In genomic region chr5:52809884-52810283, GRCh38 we compare ENCODE assay signal across 11 cellular contexts. TPM values are rescaled to one million over a fixed set of nuclear protein-coding genes. Genes with fewer than 3 reads are reported as not detected.
A peak's percentile ranks its signal among the peaks of the same experiment; 100 is the strongest.
DNase-seq lines count a peak whose midpoint lies in the region; ATAC-seq, FAIRE-seq and TF ChIP-seq lines count a peak whose summit lies in the region.
"Had no signal": no experiment of that assay in that cellular context is flagged by ENCODE, and none has a peak within 500 bp of the region (broad histone marks: within the 10 kb centered on the region; RNA-seq: fewer than 3 reads in every experiment).

No MANE protein-coding gene starts in this region.

- no CpG with 5 or more reads among the region's 1 CpG for WGBS in mesendoderm (ENCODE audit: extremely low coverage, insufficient coverage, low lambda C conversion rate)
- WGBS in small intestine, 3 donors: 58 to 69% (median 68%) methylated on average over 1 of the region's 1 CpG

- FAIRE-seq in small intestine (lab: Jason Lieb, UNC): no peak
- FAIRE-seq: pancreas had no signal

- CTCF ChIA-PET in Caco-2 (lab: Charles Lee): no interaction called here

- in situ Hi-C loops in astrocyte of the spinal cord (cut with HindIII; ENCODE audit: low sequenced_read_pairs): no loop called here

- no peak overlapping the region for H3K23ac ChIP-seq in mesendoderm (ENCODE audit: low read length)

- H3K9ac ChIP-seq in mesendoderm (ENCODE audit: low read length): no peak overlapping the region

- ATAC-seq in GM18909 (IDR thresholded peaks at IDR 0.05; ENCODE audit: poor library complexity, unreplicated experiment): no peak

- peaks cover 5% of the 10 kb centered on the region for H3K4me1 ChIP-seq in mesendoderm (ENCODE audit: control insufficient read depth, low read depth, low read length)
- H3K4me1 ChIP-seq in Caco-2: peaks cover 15% of the 10 kb centered on the region
- peaks cover 2 to 5% of the 10 kb centered on the region in 2 donors for H3K4me1 ChIP-seq in small intestine (ENCODE audit: control insufficient read depth in 2 of 2, insufficient read depth in 1 of 2, low read depth in 1 of 2, low read length in 1 of 2)
- H3K4me1 ChIP-seq: pancreas had no signal

- H4K5ac ChIP-seq in mesendoderm (ENCODE audit: low read length): no peak overlapping the region

- H3K27ac ChIP-seq in mesendoderm (ENCODE audit: low read depth, low read length) (no peak overlapping the region), small intestine (ENCODE audit: low read depth in 1 of 2, low read length in 1 of 2) (peak overlapping the region in 1 of 2 donors; percentile 58)
- H3K27ac ChIP-seq: pancreas had no signal

- no peak overlapping the region for H2AK5ac ChIP-seq in mesendoderm (ENCODE audit: low read length)

- H3K4me3 ChIP-seq in astrocyte of the spinal cord (ENCODE audit: low read depth, low read length) (no peak overlapping the region), mesendoderm (ENCODE audit: low read length) (no peak overlapping the region), Caco-2 (ENCODE audit: low read depth, low read length) (no peak overlapping the region), small intestine (ENCODE audit: low read depth in 1 of 2, low read length in 2 of 2) (no peak overlapping the region)
- H3K4me3 ChIP-seq: pancreas had no signal

- BruUV-seq in Caco-2 (replicated peaks; lab: Mats Ljungman, UMichigan): no TSS peak

- no peak overlapping the region for H2BK15ac ChIP-seq in mesendoderm (replicated peaks; ENCODE audit: low read depth)

- no peak overlapping the region for H3K27ac Mint-ChIP-seq in Caco-2 (ENCODE audit: unreplicated experiment)
- H3K27ac Mint-ChIP-seq: CD4-positive, CD25-positive, alpha-beta regulatory T cell had no signal

- H3K27me3 ChIP-seq in mesendoderm (ENCODE audit: insufficient read depth, low read length, poor library complexity): no peaks in the 10 kb centered on the region
- H3K27me3 ChIP-seq in Caco-2 (replicated peaks; ENCODE audit: control insufficient read depth, insufficient read depth, low read length): no peaks in the 10 kb centered on the region
- H3K27me3 ChIP-seq in small intestine (ENCODE audit: control insufficient read depth in 2 of 2, insufficient read depth in 2 of 2, low read length in 2 of 2): no peaks in the 10 kb centered on the region
- H3K27me3 ChIP-seq: pancreas had no signal

- H3K36me3 ChIP-seq in mesendoderm (ENCODE audit: control insufficient read depth, insufficient read depth, low read length) (no peaks in the 10 kb centered on the region), Caco-2 (ENCODE audit: control insufficient read depth, insufficient read depth, low read length) (no peaks in the 10 kb centered on the region), small intestine (ENCODE audit: control insufficient read depth in 2 of 2, insufficient read depth in 2 of 2, low read length in 2 of 2) (no peaks in the 10 kb centered on the region)
- H3K36me3 ChIP-seq: pancreas had no signal

- POLR2A ChIA-PET in Caco-2 (lab: Charles Lee): no interaction called here

- H2BK5ac ChIP-seq in mesendoderm (ENCODE audit: low read length): no peak overlapping the region

- DNase-seq in AG08395 (ENCODE audit: low spot score): peak; percentile 52
- peak; percentile 39 for DNase-seq in HPDE6-E6E7 (ENCODE audit: extremely low spot score)
- DNase-seq in astrocyte of the spinal cord (ENCODE audit: low read depth, low spot score): peak; percentile 36
- no peak for DNase-seq in mesendoderm
- no peak for DNase-seq in Caco-2
- no peak for DNase-seq in small intestine
- no peak for DNase-seq in D341Med (ENCODE audit: low spot score)
- DNase-seq: CD4-positive, CD25-positive, alpha-beta regulatory T cell; NCI-H2171 treated with DMSO at 0.1 percent for 48 hours; pancreas had no signal

- no peak overlapping the region for H4K8ac ChIP-seq in mesendoderm (ENCODE audit: low read depth, low read length)

- H3K18ac ChIP-seq in mesendoderm (ENCODE audit: low read length): peak overlapping the region; percentile 80

- peaks cover 3% of the 10 kb centered on the region for H3K79me2 ChIP-seq in mesendoderm (ENCODE audit: control insufficient read depth, insufficient read depth, low read length)

- TF ChIP-seq CTCF in astrocyte of the spinal cord (IDR thresholded peaks at IDR 0.05; ENCODE audit: low read depth, low read length): no peak
- no peak for TF ChIP-seq CTCF in Caco-2 (IDR thresholded peaks at IDR 0.05; ENCODE audit: insufficient read depth in 1 of 2, low read depth in 1 of 2, low read length in 1 of 2, severe bottlenecking in 1 of 2, unreplicated experiment in 1 of 2)

- peaks cover 8% of the 10 kb centered on the region for H3K4me1 Mint-ChIP-seq in Caco-2 (ENCODE audit: low read depth, unreplicated experiment)

- H3K27me3 Mint-ChIP-seq in Caco-2 (ENCODE audit: insufficient read depth, unreplicated experiment): no peaks in the 10 kb centered on the region

- peaks cover 5% of the 10 kb centered on the region for H3K36me3 Mint-ChIP-seq in Caco-2 (ENCODE audit: insufficient read depth, unreplicated experiment)

- no peak overlapping the region for H3K4me3 Mint-ChIP-seq in Caco-2 (ENCODE audit: unreplicated experiment)
- H3K4me3 Mint-ChIP-seq: CD4-positive, CD25-positive, alpha-beta regulatory T cell had no signal

- H3K56ac ChIP-seq in mesendoderm (ENCODE audit: low read length): no peak overlapping the region

- H3K4ac ChIP-seq in mesendoderm (ENCODE audit: low read depth, low read length): peak overlapping the region; percentile 36

- H3K9me3 ChIP-seq in Caco-2 (no peaks in the 10 kb centered on the region), small intestine (ENCODE audit: control insufficient read depth, low read depth) (no peaks in the 10 kb centered on the region)
- H3K9me3 ChIP-seq: pancreas had no signal

- H3K9me3 Mint-ChIP-seq in Caco-2 (ENCODE audit: unreplicated experiment): no peaks in the 10 kb centered on the region
- H3K9me3 Mint-ChIP-seq: CD4-positive, CD25-positive, alpha-beta regulatory T cell had no signal

- no peak overlapping the region for H2BK120ac ChIP-seq in mesendoderm (ENCODE audit: low read depth, low read length)

- H3K4me2 ChIP-seq in mesendoderm (ENCODE audit: low read length): no peak overlapping the region

- intact Hi-C loops in Caco-2 (cut with micrococcal nuclease; ENCODE audit: unreplicated experiment): no loop called here

- peaks cover 3% of the 10 kb centered on the region for H3K79me1 ChIP-seq in mesendoderm (ENCODE audit: low read length)

RNA-seq across cellular contexts. Expression of gene ITGA1, which starts 22.2 kb away (rescaled TPM):
- polyA plus RNA-seq in mesendoderm (2013, experiment 1 of 2): 3.5 TPM
- polyA plus RNA-seq in mesendoderm (2013, experiment 2 of 2): 4.2 TPM
- total RNA-seq in Caco-2 (2022): 26.4 and 27.4 TPM in 2 replicates
- 1 to 10 TPM; 1.6 to 7.5 (median 2.4) TPM for polyA plus RNA-seq in small intestine
- polyA plus RNA-seq: CD4-positive, CD25-positive, alpha-beta regulatory T cell had no signal

RNA-seq across cellular contexts. Expression of gene PELO, which starts 22.2 kb away (rescaled TPM):
- 13.0 TPM for polyA plus RNA-seq in mesendoderm (2013, experiment 1 of 2)
- 13.1 TPM for polyA plus RNA-seq in mesendoderm (2013, experiment 2 of 2)
- 25.9 and 26.7 TPM in 2 replicates for total RNA-seq in Caco-2 (2022)
- polyA plus RNA-seq in small intestine: 1 to 10 TPM; 4.0 to 9.7 (median 9.0) TPM

Comparison
In these comparisons a context has a peak if more than half of its experiments do, and no peak if none do; other contexts are left out.
1. DNase-seq: peak in AG08395 (single experiment), HPDE6-E6E7 (single experiment) and astrocyte of the spinal cord (single experiment); none in mesendoderm (single experiment), Caco-2 (0 of 2), small intestine (single experiment) and D341Med (single experiment).